8 cellular contexts compared by ENCODE assay signal in the genomic region with DNA sequence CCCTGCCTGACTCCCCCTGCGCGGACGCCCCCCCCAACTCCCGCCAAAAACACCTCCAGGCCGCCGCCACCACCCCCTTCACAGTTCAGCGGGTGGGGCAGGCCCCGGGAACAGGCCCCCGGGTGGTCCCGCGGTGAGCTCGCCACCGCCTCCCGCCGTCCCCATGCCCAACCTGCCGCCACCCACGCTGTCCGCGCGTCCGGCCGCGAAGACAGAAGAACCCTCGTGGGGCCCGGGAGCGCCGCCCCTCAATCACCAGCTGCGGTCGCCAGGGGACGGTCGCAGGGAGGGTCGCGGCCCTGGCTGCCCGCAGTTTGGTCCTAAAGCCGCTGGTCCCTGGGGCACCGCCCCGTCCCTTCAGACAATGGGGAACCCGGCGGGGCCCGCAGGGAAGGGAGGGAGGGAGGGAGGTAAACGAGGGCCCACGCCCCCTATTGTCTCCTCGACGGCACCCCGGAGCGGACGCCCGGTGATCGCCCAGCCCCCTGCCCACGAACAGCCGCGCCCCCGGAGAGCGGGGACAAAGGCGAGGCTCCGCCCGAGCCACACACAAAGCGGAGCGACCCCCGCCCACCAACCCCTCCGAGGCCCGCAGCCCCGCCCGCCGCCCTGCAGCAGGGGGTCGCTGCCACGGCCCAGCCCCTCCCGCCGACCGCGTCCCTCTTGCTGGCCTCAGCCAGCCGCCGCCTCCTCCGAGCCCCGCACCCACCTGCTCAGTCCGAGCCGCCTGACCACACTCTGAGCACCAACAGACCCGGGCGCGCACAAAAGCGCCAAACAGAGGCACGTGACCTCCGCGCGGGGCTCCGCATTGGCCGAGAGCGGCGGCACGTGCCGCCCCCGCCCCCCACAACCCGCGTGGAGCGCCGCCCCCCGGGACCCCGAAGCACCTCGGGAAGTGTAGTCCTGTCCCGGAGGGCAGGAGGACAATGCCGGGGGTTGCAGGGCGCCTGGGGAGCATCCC. TPM values are rescaled to one million over a fixed set of nuclear protein-coding genes. Genes with fewer than 3 reads are reported as not detected.
DNase-seq lines count a peak whose midpoint lies in the region; ATAC-seq, FAIRE-seq and TF ChIP-seq lines count a peak whose summit lies in the region.

A gene (minus strand): TSS at position 740 of the 964 bp plus-strand sequence. CDS start 1,743 bp downstream, outside the sequence.

- H2BK12ac ChIP-seq in H1 (ENCODE audit: low read depth, low read length) = peak within 1 kb of the TSS; percentile 70; the same call in 1 of the 2 replicates

- 0 out of 2 replicates have a peak within 1 kb of the TSS, but pooled peaks have one; percentile 13 for H2BK20ac ChIP-seq in H1 (ENCODE audit: low read length)

- peak within 1 kb of the TSS; percentile 86 to 97 (median 92) for H3K4me3 Mint-ChIP-seq in CD8-positive, alpha-beta memory T cell
- peak within 1 kb of the TSS; percentile 98 for H3K4me3 Mint-ChIP-seq in activated CD8-positive, alpha-beta memory T cell treated with anti-CD3 and anti-CD28 coated beads, Interleukin-2, amount 10 ng/mL, durations not matched to agents 7 days and 5 days

- peaks cover 15 to 34% of the 10 kb centered on the region in 2 experiments for H3K79me2 ChIP-seq in H1 (ENCODE audit: control insufficient read depth in 1 of 2, insufficient read depth in 2 of 2, low read length in 2 of 2)

- H4K5ac ChIP-seq in H1 (ENCODE audit: insufficient read length, low read depth, low read length) = peak within 1 kb of the TSS; percentile 92

- peak; percentile 63 for ATAC-seq in GM19455 (IDR thresholded peaks at IDR 0.05; ENCODE audit: unreplicated experiment)
- ATAC-seq in activated CD8-positive, alpha-beta memory T cell treated with anti-CD3 and anti-CD28 coated beads, Interleukin-2, amount 10 ng/mL, durations not matched to agents 7 days and 5 days = peak; percentile 77

- peak within 1 kb of the TSS; percentile 47 for H3K56ac ChIP-seq in H1 (replicated peaks; ENCODE audit: insufficient read length, low read depth, low read length)

- no peak within 1 kb of the TSS for H3K23ac ChIP-seq in H1 (ENCODE audit: insufficient read length)

- TF ChIP-seq CTCF in H1 (IDR thresholded peaks at IDR 0.05; ENCODE audit: control extremely low read depth in 1 of 3, insufficient read depth in 1 of 3, low read depth in 1 of 3, low read length in 3 of 3) = no peak

- peak within 1 kb of the TSS; percentile 98 for H4K8ac ChIP-seq in H1 (ENCODE audit: extremely low read depth, insufficient read depth, low read length)

- H3K27ac ChIP-seq in CD8-positive, alpha-beta memory T cell (ENCODE audit: low read depth, low read length) = peak within 1 kb of the TSS; percentile 76
- peak within 1 kb of the TSS; percentile 83 for H3K27ac ChIP-seq in H1 (ENCODE audit: low read depth, low read length)

- CTCF ChIA-PET in CD8-positive, alpha-beta memory T cell (lab: Charles Lee) = interaction anchor here (1.1 to 6.4 kb wide), 8 partner anchors 8 to 131 kb away, joined by 3 to 49 read pairs (median 6); a partner anchor contains a TSS
- CTCF ChIA-PET in activated CD8-positive, alpha-beta memory T cell treated with anti-CD3 and anti-CD28 coated beads, Interleukin-2, amount 10 ng/mL, durations not matched to agents 7 days and 5 days (lab: Charles Lee) = interaction anchor here (1.0 to 12.4 kb wide), 4 partner anchors 10 to 92 kb away, joined by 4 to 309 read pairs (median 29); a partner anchor contains a TSS
- CTCF ChIA-PET in H1 (lab: Charles Lee; ENCODE audit: partially characterized antibody) = interaction anchor here (0.7 to 16.4 kb wide), 4 partner anchors 12 to 90 kb away, joined by 3 to 330 read pairs (median 44); a partner anchor contains a TSS

- DNase-seq in CD8-positive, alpha-beta memory T cell = peak; percentile 74 to 90 (median 86)
- peak; percentile 66 for DNase-seq in HS-5 (ENCODE audit: low read depth)
- peak; percentile 87 to 96 for DNase-seq in NOMO-1 (lab: John Stamatoyannopoulos, UW; ENCODE audit: unreplicated experiment in 2 of 2)
- peak; percentile 95 for DNase-seq in activated CD8-positive, alpha-beta memory T cell treated with anti-CD3 and anti-CD28 coated beads, Interleukin-2, amount 10 ng/mL, durations not matched to agents 7 days and 5 days
- peak; percentile 93 to 94 for DNase-seq in H1 (ENCODE audit: low read depth in 1 of 2, low spot score in 2 of 2)
- DNase-seq in mesenteric fat pad (ENCODE audit: low spot score) = peak; percentile 96
- peak; percentile 75 for DNase-seq in stimulated activated CD8-positive, alpha-beta memory T cell treated with anti-CD3 and anti-CD28 coated beads, Interleukin-15, amount 100 ng/mL, for 24 hours (ENCODE audit: low read depth)

- peak within 1 kb of the TSS; percentile 38 for H2BK120ac ChIP-seq in H1 (replicated peaks; ENCODE audit: low read depth, low read length)

- no peaks in the 10 kb centered on the region for H3K27me3 ChIP-seq in CD8-positive, alpha-beta memory T cell (ENCODE audit: insufficient read depth, low read length, poor library complexity, severe bottlenecking)
- H3K27me3 ChIP-seq in H1 (replicated peaks in 1 of 4; ENCODE audit: control insufficient read depth in 3 of 4, extremely low read depth in 1 of 4, insufficient read depth in 3 of 4, low read length in 3 of 4) = no peaks in the 10 kb centered on the region

- peaks cover 0 to 5% of the 10 kb centered on the region in 2 experiments for H4K20me1 ChIP-seq in H1 (replicated peaks in 1 of 2; ENCODE audit: control insufficient read depth in 1 of 2, insufficient read depth in 2 of 2, low read length in 2 of 2)

- peak within 1 kb of the TSS; percentile 97 for H4K91ac ChIP-seq in H1 (replicated peaks; ENCODE audit: insufficient read length, low read length)

- H3K4me1 Mint-ChIP-seq in CD8-positive, alpha-beta memory T cell = peaks cover 15 to 26% (median 25%) of the 10 kb centered on the region in 3 donors
- peaks cover 39% of the 10 kb centered on the region for H3K4me1 Mint-ChIP-seq in activated CD8-positive, alpha-beta memory T cell treated with anti-CD3 and anti-CD28 coated beads, Interleukin-2, amount 10 ng/mL, durations not matched to agents 7 days and 5 days

- peak within 1 kb of the TSS; percentile 93 to 95 for H3K4me2 ChIP-seq in H1 (ENCODE audit: insufficient read depth in 1 of 2, low read depth in 2 of 2, low read length in 2 of 2)

- H3K4ac ChIP-seq in H1 (replicated peaks; ENCODE audit: insufficient read length, low read depth, low read length) = peak within 1 kb of the TSS; percentile 61

- peaks cover 12% of the 10 kb centered on the region for H3K4me1 ChIP-seq in CD8-positive, alpha-beta memory T cell (ENCODE audit: insufficient read depth, low read length)
- peaks cover 5 to 11% (median 8%) of the 10 kb centered on the region in 4 experiments; a peak in 6 of 7 replicates for H3K4me1 ChIP-seq in H1 (replicated peaks in 1 of 4; ENCODE audit: control insufficient read depth in 3 of 4, insufficient read depth in 4 of 4, low read length in 3 of 4)

- H3K4me3 ChIP-seq in CD8-positive, alpha-beta memory T cell (ENCODE audit: low read length) = peak within 1 kb of the TSS; percentile 84
- H3K4me3 ChIP-seq in H1 (ENCODE audit: extremely low read depth in 1 of 4, insufficient read depth in 2 of 4, low read depth in 3 of 4, low read length in 4 of 4) = peak within 1 kb of the TSS; percentile 76 to 100 (median 93)

- H3K9ac ChIP-seq in H1 (replicated peaks in 1 of 4; ENCODE audit: extremely low read depth in 1 of 4, low read depth in 3 of 4, low read length in 3 of 4) = peak within 1 kb of the TSS; percentile 84 to 89 (median 87)

- TF ChIP-seq RAD21 in H1 (IDR thresholded peaks at IDR 0.05 in 1 of 2, conservative IDR thresholded peaks at IDR 0.05 in 1 of 2; ENCODE audit: low read depth in 2 of 2, low read length in 2 of 2) = peak in 1 of 2 experiments; percentile 12; a peak in 1 of 4 replicates

- no peak for FAIRE-seq in H1 (lab: Jason Lieb, UNC)

- peaks cover 1 to 20% (median 2%) of the 10 kb centered on the region in 3 donors for H3K36me3 Mint-ChIP-seq in CD8-positive, alpha-beta memory T cell
- H3K36me3 Mint-ChIP-seq in activated CD8-positive, alpha-beta memory T cell treated with anti-CD3 and anti-CD28 coated beads, Interleukin-2, amount 10 ng/mL, durations not matched to agents 7 days and 5 days = peaks cover 33% of the 10 kb centered on the region

- H3K9me3 Mint-ChIP-seq in CD8-positive, alpha-beta memory T cell = no peaks in the 10 kb centered on the region
- no peaks in the 10 kb centered on the region for H3K9me3 Mint-ChIP-seq in activated CD8-positive, alpha-beta memory T cell treated with anti-CD3 and anti-CD28 coated beads, Interleukin-2, amount 10 ng/mL, durations not matched to agents 7 days and 5 days (ENCODE audit: low read depth)

- no peak within 1 kb of the TSS for H2AK5ac ChIP-seq in H1 (ENCODE audit: low read depth, low read length)

- H3K27ac Mint-ChIP-seq in CD8-positive, alpha-beta memory T cell = peak within 1 kb of the TSS; percentile 74 to 96 (median 95)
- peak within 1 kb of the TSS; percentile 91 for H3K27ac Mint-ChIP-seq in activated CD8-positive, alpha-beta memory T cell treated with anti-CD3 and anti-CD28 coated beads, Interleukin-2, amount 10 ng/mL, durations not matched to agents 7 days and 5 days

- peak; percentile 89 to 93 for TF ChIP-seq POLR2A in H1 (IDR thresholded peaks at IDR 0.05; ENCODE audit: control extremely low read depth in 1 of 2, low read depth in 2 of 2, low read length in 2 of 2)

- no peak for TF ChIP-seq EP300 in H1 (IDR thresholded peaks at IDR 0.05; ENCODE audit: borderline replicate concordance in 1 of 2, low read depth in 2 of 2, low read length in 2 of 2)

- H3K18ac ChIP-seq in H1 (ENCODE audit: extremely low read depth, low read length) = peak within 1 kb of the TSS; percentile 95; the same call in 1 of the 2 replicates

- H3K9me3 ChIP-seq in CD8-positive, alpha-beta memory T cell (ENCODE audit: low read length) = no peaks in the 10 kb centered on the region
- no peaks in the 10 kb centered on the region for H3K9me3 ChIP-seq in H1 (ENCODE audit: insufficient read depth in 2 of 2, low read depth in 1 of 2, low read length in 1 of 2)

- WGBS in H1 (ENCODE audit: extremely low coverage in 1 of 2, insufficient coverage in 1 of 2, insufficient read length in 1 of 2, insufficient replicate concordance in 2 of 2, low coverage in 1 of 2, low lambda C conversion rate in 2 of 2, missing lambda C conversion rate in 1 of 2), 2 experiments = 2% methylated on average over 57 of the region's 102 CpGs; no CpG with 5 or more reads in 1 of the 2 experiments

- H2BK15ac ChIP-seq in H1 (ENCODE audit: low read length) = peak within 1 kb of the TSS; percentile 2; the same call in 1 of the 2 replicates

- H3K23me2 ChIP-seq in H1 (ENCODE audit: low read depth, low read length) = peaks cover 8% of the 10 kb centered on the region; the same call in 1 of the 2 replicates

- H3K79me1 ChIP-seq in H1 (ENCODE audit: low read depth, low read length) = no peaks in the 10 kb centered on the region

- H3K14ac ChIP-seq in H1 (ENCODE audit: insufficient read length) = no peak within 1 kb of the TSS

- POLR2A ChIA-PET in CD8-positive, alpha-beta memory T cell (lab: Charles Lee) = interaction anchor here (0.6 to 3.0 kb wide), 4 partner anchors 10 to 155 kb away, joined by 3 to 20 read pairs (median 10); a partner anchor contains a TSS
- POLR2A ChIA-PET in H1 (lab: Charles Lee; ENCODE audit: partially characterized antibody) = interaction anchor here (0.6 to 6.4 kb wide), 16 partner anchors 9 to 123 kb away, joined by 3 to 51 read pairs (median 4); a partner anchor contains a TSS

- H2AFZ ChIP-seq in H1 (ENCODE audit: low read length) = peak within 1 kb of the TSS; percentile 17; the same call in 1 of the 2 replicates

- no peaks in the 10 kb centered on the region for H3K36me3 ChIP-seq in CD8-positive, alpha-beta memory T cell (ENCODE audit: insufficient read depth, low read length)
- peaks cover 11 to 29% (median 22%) of the 10 kb centered on the region in 4 experiments for H3K36me3 ChIP-seq in H1 (ENCODE audit: control insufficient read depth in 2 of 4, insufficient read depth in 4 of 4, low read length in 3 of 4)

- no peaks in the 10 kb centered on the region for H3K27me3 Mint-ChIP-seq in CD8-positive, alpha-beta memory T cell
- peaks cover 18% of the 10 kb centered on the region for H3K27me3 Mint-ChIP-seq in activated CD8-positive, alpha-beta memory T cell treated with anti-CD3 and anti-CD28 coated beads, Interleukin-2, amount 10 ng/mL, durations not matched to agents 7 days and 5 days

- H2BK5ac ChIP-seq in H1 (ENCODE audit: low read depth, low read length) = peak within 1 kb of the TSS; percentile 79

RNA-seq across cellular contexts. Expression of the gene that starts here (rescaled TPM):
- total RNA-seq in CD8-positive, alpha-beta memory T cell = 100 to 1,000 TPM; 306 to 325 TPM
- polyA plus RNA-seq in CD8-positive, alpha-beta memory T cell = 88.7 TPM
- total RNA-seq in activated CD8-positive, alpha-beta memory T cell treated with anti-CD3 and anti-CD28 coated beads, Interleukin-2, amount 10 ng/mL, durations not matched to agents 7 days and 5 days = 100 to 1,000 TPM; 548 to 626 TPM
- 561 and 564 TPM in 2 replicates for total RNA-seq in H1 (2021; fragmentation: NEBNext Ultra II Directional; extraction: Animal tissue kit (Norgen Biotek cat#: 25700))
- 78.4 and 116 TPM in 2 replicates for polyA plus RNA-seq in H1 (2011; rRNA removed)
- 189 TPM for polyA plus RNA-seq in H1 (2011; cell fraction: cytosol; rRNA removed)
- 60.2 TPM for polyA plus RNA-seq in H1 (2011; cell fraction: nucleus; rRNA removed)
- polyA plus RNA-seq in H1 (2012, experiment 1 of 2) = 352 to 483 TPM (median 373 TPM) in 4 replicates
- polyA plus RNA-seq in H1 (2012, experiment 2 of 2) = 113 TPM
- polyA plus RNA-seq in H1 (2013, experiment 1 of 2) = 403 TPM
- 416 TPM for polyA plus RNA-seq in H1 (2013, experiment 2 of 2)
- 28.0 and 32.8 TPM in 2 replicates for polyA minus RNA-seq in H1 (2011; rRNA and poly(A)+ RNA removed)
- polyA minus RNA-seq in H1 (2011; cell fraction: cytosol; rRNA and poly(A)+ RNA removed) = 51.4 TPM
- polyA minus RNA-seq in H1 (2011; cell fraction: nucleus; rRNA and poly(A)+ RNA removed) = 64.6 TPM
- 39.3 TPM for total RNA-seq in mesenteric fat pad

Comparison
In these comparisons a context has a peak if more than half of its experiments do, and no peak if none do; other contexts are left out.
1. Peak in every context shown above with its lines: DNase-seq, ATAC-seq, H3K4me3 ChIP-seq and H3K27ac ChIP-seq.